In the genomic region with DNA sequence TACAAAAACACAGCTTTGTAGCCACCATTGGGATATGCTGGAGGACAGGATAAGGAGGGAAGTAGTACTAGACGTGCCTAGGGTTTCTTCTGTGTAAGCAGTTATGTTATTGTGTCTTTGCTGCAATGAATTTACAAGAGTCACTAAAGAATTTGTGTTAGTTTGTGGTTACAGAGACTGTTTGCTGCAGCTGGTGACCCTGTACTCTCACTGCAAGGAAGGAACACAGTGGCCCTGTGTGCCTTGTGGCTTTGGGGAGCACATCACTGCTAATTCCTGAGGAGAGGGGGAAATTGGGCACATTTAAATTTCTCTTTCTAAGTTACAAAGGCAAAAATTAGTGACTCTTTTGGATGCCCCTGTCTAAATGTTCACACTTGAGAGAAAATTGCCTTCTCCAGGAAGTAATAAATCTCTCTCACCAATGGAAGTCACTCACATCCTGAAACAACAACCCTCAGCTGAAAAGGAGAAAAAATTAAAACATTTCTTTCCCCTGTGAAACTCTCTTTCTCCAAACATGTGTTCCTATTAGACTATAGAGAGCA, we compare ENCODE assay signal across 18 cellular contexts. TPM values are rescaled to one million over a fixed set of nuclear protein-coding genes. Genes with fewer than 3 reads are reported as not detected.
"Had no signal": no experiment of that assay in that cellular context is flagged by ENCODE, and none has a peak within 500 bp of the region (broad histone marks: within the 10 kb centered on the region; RNA-seq: fewer than 3 reads in every experiment).

No MANE protein-coding gene starts in this region.

- ATAC-seq: activated T-cell treated with anti-CD3 and anti-CD28 coated beads, Interleukin-2, amount 50 U/mL, for 72 hours; foreskin keratinocyte; right lobe of liver; stimulated activated naive CD8-positive, alpha-beta T cell treated with anti-CD3 and anti-CD28 coated beads, Interleukin-15, amount 100 ng/mL, for 72 hours had no signal

- H3K4me3 ChIP-seq: prostate gland, right lobe of liver had no signal

- H3K36me3 ChIP-seq: brain microvascular endothelial cell, prostate gland, right lobe of liver had no signal

- H3K4me1 ChIP-seq: foreskin keratinocyte, prostate gland, right lobe of liver had no signal

- H3K36me3 Mint-ChIP-seq: activated naive CD8-positive, alpha-beta T cell treated with anti-CD3 and anti-CD28 coated beads, Interleukin-2, amount 10 ng/mL, durations not matched to agents 7 days and 5 days; immature natural killer cell; mesothelial cell of epicardium; type B pancreatic cell had no signal

- H3K27me3 Mint-ChIP-seq: activated B cell treated with CpG ODN at 0.5 μM for 24 hours; activated naive CD8-positive, alpha-beta T cell treated with anti-CD3 and anti-CD28 coated beads, Interleukin-2, amount 10 ng/mL, durations not matched to agents 7 days and 5 days; dendritic cell treated with granulocyte-macrophage colony-stimulating factor and Interleukin-4, amounts not matched to agents 40 ng/mL and 50 ng/mL, for 4 days; stimulated activated naive CD8-positive, alpha-beta T cell treated with anti-CD3 and anti-CD28 coated beads, Interleukin-15, amount 100 ng/mL, for 72 hours; type B pancreatic cell had no signal

- H3K27ac ChIP-seq: brain microvascular endothelial cell, foreskin keratinocyte, prostate gland, right lobe of liver had no signal

- H3K9me3 Mint-ChIP-seq: activated B cell treated with CpG ODN at 0.5 μM for 24 hours; activated naive CD8-positive, alpha-beta T cell treated with anti-CD3 and anti-CD28 coated beads, Interleukin-2, amount 10 ng/mL, durations not matched to agents 7 days and 5 days; dendritic cell treated with granulocyte-macrophage colony-stimulating factor and Interleukin-4, amounts not matched to agents 40 ng/mL and 50 ng/mL, for 4 days; neural crest cell; type B pancreatic cell had no signal

- H3K4me3 Mint-ChIP-seq: activated B cell treated with CpG ODN at 0.5 μM for 24 hours; activated naive CD8-positive, alpha-beta T cell treated with anti-CD3 and anti-CD28 coated beads, Interleukin-2, amount 10 ng/mL, durations not matched to agents 7 days and 5 days; activated T-cell treated with anti-CD3 and anti-CD28 coated beads, Interleukin-2, amount 50 U/mL, for 72 hours; dendritic cell treated with granulocyte-macrophage colony-stimulating factor and Interleukin-4, amounts not matched to agents 40 ng/mL and 50 ng/mL, for 4 days; immature natural killer cell; mesothelial cell of epicardium; neural crest cell; stimulated activated naive CD8-positive, alpha-beta T cell treated with anti-CD3 and anti-CD28 coated beads, Interleukin-15, amount 100 ng/mL, for 72 hours; type B pancreatic cell had no signal

- DNase-seq: activated B cell treated with CpG ODN at 0.5 μM for 24 hours; activated CD4-positive, alpha-beta T cell treated with anti-CD3 and anti-CD28 coated beads for 48 hours; activated CD8-positive, alpha-beta memory T cell treated with anti-CD3 and anti-CD28 coated beads, Interleukin-2, amount 50 U/mL, for 48 hours; activated naive CD4-positive, alpha-beta T cell; activated naive CD8-positive, alpha-beta T cell treated with anti-CD3 and anti-CD28 coated beads, Interleukin-2, amount 10 ng/mL, durations not matched to agents 7 days and 5 days; activated T-cell treated with anti-CD3 and anti-CD28 coated beads, Interleukin-2, amount 50 U/mL, for 72 hours; brain microvascular endothelial cell; effector memory CD4-positive, alpha-beta T cell; foreskin keratinocyte; immature natural killer cell; right lobe of liver; stimulated activated CD4-positive, alpha-beta T cell treated with anti-CD3 and anti-CD28 coated beads, Interleukin-1b, Interleukin-23, amount 100 ng/mL, for 48 hours; stimulated activated naive CD8-positive, alpha-beta T cell treated with anti-CD3 and anti-CD28 coated beads, Interleukin-15, amount 100 ng/mL, for 72 hours had no signal

- H3K9me3 ChIP-seq: prostate gland, right lobe of liver had no signal

- H3K27ac Mint-ChIP-seq: activated B cell treated with CpG ODN at 0.5 μM for 24 hours; activated naive CD8-positive, alpha-beta T cell treated with anti-CD3 and anti-CD28 coated beads, Interleukin-2, amount 10 ng/mL, durations not matched to agents 7 days and 5 days; activated T-cell treated with anti-CD3 and anti-CD28 coated beads, Interleukin-2, amount 50 U/mL, for 72 hours; dendritic cell treated with granulocyte-macrophage colony-stimulating factor and Interleukin-4, amounts not matched to agents 40 ng/mL and 50 ng/mL, for 4 days; immature natural killer cell; mesothelial cell of epicardium; stimulated activated naive CD8-positive, alpha-beta T cell treated with anti-CD3 and anti-CD28 coated beads, Interleukin-15, amount 100 ng/mL, for 72 hours; type B pancreatic cell had no signal

- H3K27me3 ChIP-seq: brain microvascular endothelial cell, foreskin keratinocyte, right lobe of liver had no signal

- H3K4me1 Mint-ChIP-seq: activated B cell treated with CpG ODN at 0.5 μM for 24 hours; activated naive CD8-positive, alpha-beta T cell treated with anti-CD3 and anti-CD28 coated beads, Interleukin-2, amount 10 ng/mL, durations not matched to agents 7 days and 5 days; immature natural killer cell; mesothelial cell of epicardium; neural crest cell; stimulated activated naive CD8-positive, alpha-beta T cell treated with anti-CD3 and anti-CD28 coated beads, Interleukin-15, amount 100 ng/mL, for 72 hours had no signal

RNA-seq across cellular contexts. Expression of a gene that starts 32.1 kb away (rescaled TPM):
- total RNA-seq: activated B cell treated with CpG ODN at 0.5 μM for 24 hours; activated naive CD8-positive, alpha-beta T cell treated with anti-CD3 and anti-CD28 coated beads, Interleukin-2, amount 10 ng/mL, durations not matched to agents 7 days and 5 days; activated T-cell treated with anti-CD3 and anti-CD28 coated beads, Interleukin-2, amount 50 U/mL, for 72 hours had no signal
- polyA plus RNA-seq: immature natural killer cell had no signal
